17 cellular contexts compared by ENCODE assay signal in genomic region chr12:3820122-3820521, GRCh38. TPM values are rescaled to one million over a fixed set of nuclear protein-coding genes. Genes with fewer than 3 reads are reported as not detected.
DNase-seq lines count a peak whose midpoint lies in the region; ATAC-seq, FAIRE-seq and TF ChIP-seq lines count a peak whose summit lies in the region.
"Had no signal": no experiment of that assay in that cellular context is flagged by ENCODE, and none has a peak within 500 bp of the region (broad histone marks: within the 10 kb centered on the region; RNA-seq: fewer than 3 reads in every experiment).

No MANE protein-coding gene starts in this region.

- no peaks in the 10 kb centered on the region for H3K79me2 ChIP-seq in HepG2 (ENCODE audit: insufficient read depth, low read length)

- intact Hi-C loops in HepG2 (cut with micrococcal nuclease; ENCODE audit: unreplicated experiment), result no loop called here
- intact Hi-C loops in right lobe of liver (cut with DNase I), result no loop called here
- intact Hi-C loops in activated CD4-positive, alpha-beta memory T cell treated with anti-CD3 and anti-CD28 coated beads for 36 hours (cut with micrococcal nuclease), result no loop called here

- POLR2A ChIA-PET in HepG2 (lab: Yijun Ruan, JAX), result no interaction called here
- POLR2A ChIA-PET in activated CD4-positive, alpha-beta memory T cell treated with anti-CD3 and anti-CD28 coated beads for 36 hours (lab: Charles Lee), result no interaction called here

- TF ChIP-seq EP300 in HepG2 (IDR thresholded peaks at IDR 0.05; ENCODE audit: low read depth in 2 of 2, low read length in 2 of 2) (no peak), HepG2 (CRISPR knock-in tag; IDR thresholded peaks at IDR 0.05; ENCODE audit: borderline replicate concordance) (no peak)

- H3K27me3 ChIP-seq in HepG2 (ENCODE audit: control insufficient read depth in 1 of 2, insufficient read depth in 2 of 2, low read length in 2 of 2) (no peaks in the 10 kb centered on the region), right lobe of liver (no peaks in the 10 kb centered on the region)
- H3K27me3 ChIP-seq: esophagus squamous epithelium had no signal

- TF ChIP-seq CTCF in HepG2 (CRISPR knock-in tag; IDR thresholded peaks at IDR 0.05) (no peak), right lobe of liver (IDR thresholded peaks at IDR 0.05) (no peak)

- no peaks in the 10 kb centered on the region for H3K4me1 Mint-ChIP-seq in activated CD4-positive, alpha-beta memory T cell treated with anti-CD3 and anti-CD28 coated beads for 36 hours (ENCODE audit: low read depth)
- H3K4me1 Mint-ChIP-seq: activated CD4-positive, alpha-beta memory T cell treated with anti-CD3 and anti-CD28 coated beads, Interleukin-2, amount 10 ng/mL, durations not matched to agents 7 days and 5 days; activated naive CD4-positive, alpha-beta T cell treated with anti-CD3 and anti-CD28 coated beads, Interleukin-2, amount 50 U/mL, for 24 hours had no signal

- no peak overlapping the region for H3K4me2 ChIP-seq in HepG2 (ENCODE audit: low read depth, low read length)

- H3K27me3 Mint-ChIP-seq in activated CD4-positive, alpha-beta memory T cell treated with anti-CD3 and anti-CD28 coated beads for 36 hours, result no peaks in the 10 kb centered on the region
- H3K27me3 Mint-ChIP-seq: activated CD4-positive, alpha-beta memory T cell treated with anti-CD3 and anti-CD28 coated beads, Interleukin-2, amount 10 ng/mL, durations not matched to agents 7 days and 5 days; activated naive CD4-positive, alpha-beta T cell treated with anti-CD3 and anti-CD28 coated beads, Interleukin-2, amount 50 U/mL, for 24 hours; B cell had no signal

- H3K4me1 ChIP-seq in HepG2 (ENCODE audit: insufficient read depth, low read length) (peaks cover 7% of the 10 kb centered on the region), right lobe of liver (peaks cover 0 to 11% (median 4%) of the 10 kb centered on the region in 4 donors)
- H3K4me1 ChIP-seq: esophagus squamous epithelium, prostate gland had no signal

- H3K9ac ChIP-seq in HepG2 (ENCODE audit: insufficient read depth, low read depth, low read length), result no peak overlapping the region

- no peaks in the 10 kb centered on the region for H4K20me1 ChIP-seq in HepG2 (ENCODE audit: insufficient read depth, low read length)

- FAIRE-seq in HepG2 (lab: Jason Lieb, UNC), result no peak
- FAIRE-seq: colon had no signal

- H2AFZ ChIP-seq in HepG2 (ENCODE audit: low read length), result no peak overlapping the region

- no peaks in the 10 kb centered on the region for H3K9me3 ChIP-seq in HepG2 (ENCODE audit: low read length)
- no peaks in the 10 kb centered on the region for H3K9me3 ChIP-seq in right lobe of liver
- H3K9me3 ChIP-seq: esophagus squamous epithelium, prostate gland had no signal

- ATAC-seq in HepG2, result no peak
- no peak for ATAC-seq in right lobe of liver
- no peak for ATAC-seq in GM18502 (IDR thresholded peaks at IDR 0.05; ENCODE audit: poor library complexity, unreplicated experiment)

- H3K36me3 ChIP-seq in HepG2 (replicated peaks in 1 of 2; ENCODE audit: control insufficient read depth in 1 of 2, insufficient read depth in 2 of 2, low read length in 2 of 2) (no peaks in the 10 kb centered on the region; a peak in 1 of 5 replicates), right lobe of liver (no peaks in the 10 kb centered on the region)
- H3K36me3 ChIP-seq: prostate gland had no signal

- WGBS in HepG2 (ENCODE audit: low lambda C conversion rate), result 80% methylated on average over 3 of the region's 3 CpGs
- WGBS in right lobe of liver (ENCODE audit: insufficient coverage, low coverage, low lambda C conversion rate, missing lambda C conversion rate), result 90% methylated on average over 3 of the region's 3 CpGs

- TF ChIP-seq POLR2A in HepG2 (IDR thresholded peaks at IDR 0.05; ENCODE audit: insufficient read depth in 1 of 2, low read depth in 2 of 2, low read length in 2 of 2) (no peak), right lobe of liver (IDR thresholded peaks at IDR 0.05) (no peak)

- no peak overlapping the region for H3K27ac Mint-ChIP-seq in activated CD4-positive, alpha-beta memory T cell treated with anti-CD3 and anti-CD28 coated beads for 36 hours
- H3K27ac Mint-ChIP-seq: activated CD4-positive, alpha-beta memory T cell treated with anti-CD3 and anti-CD28 coated beads, Interleukin-2, amount 10 ng/mL, durations not matched to agents 7 days and 5 days; activated naive CD4-positive, alpha-beta T cell treated with anti-CD3 and anti-CD28 coated beads, Interleukin-2, amount 50 U/mL, for 24 hours; B cell had no signal

- H3K4me3 ChIP-seq in HepG2 (replicated peaks in 1 of 3; ENCODE audit: insufficient read depth in 1 of 3, low read depth in 2 of 3, low read length in 3 of 3) (no peak overlapping the region), right lobe of liver (no peak overlapping the region)
- H3K4me3 ChIP-seq: esophagus squamous epithelium, prostate gland had no signal

- CTCF ChIA-PET in HepG2 (lab: Yijun Ruan, JAX; ENCODE audit: low intra/inter-chr PET ratio, low total read pairs), result no interaction called here
- CTCF ChIA-PET in activated CD4-positive, alpha-beta memory T cell treated with anti-CD3 and anti-CD28 coated beads for 36 hours (lab: Charles Lee), result no interaction called here

- no peaks in the 10 kb centered on the region for H3K9me3 Mint-ChIP-seq in activated CD4-positive, alpha-beta memory T cell treated with anti-CD3 and anti-CD28 coated beads for 36 hours
- H3K9me3 Mint-ChIP-seq: activated CD4-positive, alpha-beta memory T cell treated with anti-CD3 and anti-CD28 coated beads, Interleukin-2, amount 10 ng/mL, durations not matched to agents 7 days and 5 days; activated naive CD4-positive, alpha-beta T cell treated with anti-CD3 and anti-CD28 coated beads, Interleukin-2, amount 50 U/mL, for 24 hours had no signal

- in situ Hi-C loops in HepG2 (cut with HindIII; ENCODE audit: extremely low pct_ligation_motif_present, low pct_unique_long_range_greater_than_20kb), result no loop called here

- H3K27ac ChIP-seq in HepG2 (ENCODE audit: extremely low read length, insufficient read depth, low read length) (no peak overlapping the region), right lobe of liver (no peak overlapping the region), substantia nigra (ENCODE audit: low read depth, low read length, poor library complexity, severe bottlenecking) (no peak overlapping the region)
- H3K27ac ChIP-seq: esophagus squamous epithelium, prostate gland had no signal

- H3K36me3 Mint-ChIP-seq in activated CD4-positive, alpha-beta memory T cell treated with anti-CD3 and anti-CD28 coated beads for 36 hours, result peaks cover 6% of the 10 kb centered on the region

- no peak overlapping the region for H3K4me3 Mint-ChIP-seq in activated CD4-positive, alpha-beta memory T cell treated with anti-CD3 and anti-CD28 coated beads for 36 hours
- H3K4me3 Mint-ChIP-seq: activated CD4-positive, alpha-beta memory T cell treated with anti-CD3 and anti-CD28 coated beads, Interleukin-2, amount 10 ng/mL, durations not matched to agents 7 days and 5 days; activated naive CD4-positive, alpha-beta T cell treated with anti-CD3 and anti-CD28 coated beads, Interleukin-2, amount 50 U/mL, for 24 hours; B cell had no signal

- TF ChIP-seq RAD21 in HepG2 (CRISPR knock-in tag; IDR thresholded peaks at IDR 0.05), result no peak

- peak; percentile 24 for DNase-seq in HepG2 (ENCODE audit: low spot score)
- DNase-seq in right lobe of liver, result no peak
- DNase-seq in SW480 (ENCODE audit: low spot score), result peak; percentile 28
- peak; percentile 10 for DNase-seq in glomerular visceral epithelial cell (ENCODE audit: extremely low spot score)
- DNase-seq in substantia nigra (lab: John Stamatoyannopoulos, UW), result no peak
- no peak for DNase-seq in activated CD4-positive, alpha-beta memory T cell treated with anti-CD3 and anti-CD28 coated beads for 36 hours
- no peak for DNase-seq in NCI-H2081 treated with DMSO at 0.1 percent for 48 hours (lab: John Stamatoyannopoulos, UW)
- DNase-seq: activated CD4-positive, alpha-beta memory T cell treated with anti-CD3 and anti-CD28 coated beads, Interleukin-2, amount 10 ng/mL, durations not matched to agents 7 days and 5 days; esophagus squamous epithelium; NCI-H1092; stimulated activated CD4-positive, alpha-beta T cell treated with anti-CD3 and anti-CD28 coated beads, Interleukin-1b, Interleukin-23, amount 100 ng/mL, for 48 hours; T-helper 9 cell had no signal

- BruUV-seq in HepG2 (replicated peaks; lab: Mats Ljungman, UMichigan), result no TSS peak

TF ChIP-seq in HepG2, 621 proteins besides CTCF, POLR2A, EP300 and RAD21 (continues in another document):
- TF ChIP-seq CC2D1A (CRISPR knock-in tag; IDR thresholded peaks at IDR 0.05), result no peak
- no peak for TF ChIP-seq TBL1XR1 (IDR thresholded peaks at IDR 0.05; ENCODE audit: borderline replicate concordance, low read length, partially characterized antibody)

RNA-seq across cellular contexts. Expression of gene PARP11, which starts 53.1 kb away (rescaled TPM):
- total RNA-seq in HepG2 (2016; rRNA removed; fragmentation: Illumina TruSeq; extraction: Trizol), result 7.6 and 11.5 TPM in 2 replicates
- 6.5 and 6.9 TPM in 2 replicates for total RNA-seq in HepG2 (2016; cell fraction: cytosol; rRNA removed; fragmentation: Illumina TruSeq; extraction: Trizol; ENCODE audit: low read depth)
- total RNA-seq in HepG2 (2016; cell fraction: insoluble cytoplasmic fraction; rRNA removed; fragmentation: Illumina TruSeq; extraction: Trizol), result 7.2 and 11.1 TPM in 2 replicates
- 6.3 and 8.2 TPM in 2 replicates for total RNA-seq in HepG2 (2016; cell fraction: membrane; rRNA removed; fragmentation: Illumina TruSeq; extraction: Trizol)
- 10.1 and 10.5 TPM in 2 replicates for total RNA-seq in HepG2 (2016; cell fraction: nucleus; rRNA removed; fragmentation: Illumina TruSeq; extraction: Trizol)
- polyA plus RNA-seq in HepG2 (2011; rRNA removed), result 4.0 and 4.2 TPM in 2 replicates
- 2.2 and 3.4 TPM in 2 replicates for polyA plus RNA-seq in HepG2 (2011; cell fraction: cytosol; rRNA removed)
- polyA plus RNA-seq in HepG2 (2011; cell fraction: nucleus; rRNA removed), result 2.5 and 2.9 TPM in 2 replicates
- 3.1 and 4.5 TPM in 2 replicates for polyA plus RNA-seq in HepG2 (2012)
- polyA plus RNA-seq in HepG2 (2016; cell fraction: cytosol; fragmentation: Illumina TruSeq; extraction: Trizol; ENCODE audit: low read depth), result 1.3 and 2.1 TPM in 2 replicates
- 6.2 and 7.9 TPM in 2 replicates for polyA plus RNA-seq in HepG2 (2016; cell fraction: insoluble cytoplasmic fraction; fragmentation: Illumina TruSeq; extraction: Trizol; ENCODE audit: low read depth)
- 2.5 and 2.9 TPM in 2 replicates for polyA plus RNA-seq in HepG2 (2016; cell fraction: membrane; fragmentation: Illumina TruSeq; extraction: Trizol; ENCODE audit: low read depth)
- 4.5 and 5.9 TPM in 2 replicates for polyA plus RNA-seq in HepG2 (2016; cell fraction: nucleus; fragmentation: Illumina TruSeq; extraction: Trizol; ENCODE audit: insufficient read depth, low read depth)
- polyA minus RNA-seq in HepG2 (2011; rRNA and poly(A)+ RNA removed; ENCODE audit: low replicate concordance), result 4.3 TPM in 1 of 2 replicates, not detected in the other
- polyA minus RNA-seq in HepG2 (2011; cell fraction: cytosol; rRNA and poly(A)+ RNA removed), result 2.3 and 5.7 TPM in 2 replicates
- 13.3 and 18.6 TPM in 2 replicates for polyA minus RNA-seq in HepG2 (2011; cell fraction: nucleus; rRNA and poly(A)+ RNA removed)
- 1 to 10 TPM; 2.9 to 7.5 (median 4.9) TPM for total RNA-seq in right lobe of liver
- 10 to 100 TPM; 16.6 to 17.8 TPM for total RNA-seq in activated CD4-positive, alpha-beta memory T cell treated with anti-CD3 and anti-CD28 coated beads for 36 hours

Comparison
In these comparisons a context has a peak if more than half of its experiments do, and no peak if none do; other contexts are left out.
1. DNase-seq: peak in HepG2 (single experiment), SW480 (single experiment) and glomerular visceral epithelial cell (single experiment); none in right lobe of liver (0 of 3), substantia nigra (0 of 49), activated CD4-positive, alpha-beta memory T cell treated with anti-CD3 and anti-CD28 coated beads for 36 hours (single experiment) and NCI-H2081 treated with DMSO at 0.1 percent for 48 hours (single experiment).